ENCODE assay signal across 8 cellular contexts in genomic region chr22:19962909-19963806, GRCh38. TPM values are rescaled to one million over a fixed set of nuclear protein-coding genes. Genes with fewer than 3 reads are reported as not detected.
A peak's percentile ranks its signal among the peaks of the same experiment; 100 is the strongest.
DNase-seq lines count a peak whose midpoint lies in the region; ATAC-seq and TF ChIP-seq lines count a peak whose summit lies in the region.

No MANE protein-coding gene starts in this region.

- intact Hi-C loops in Right ventricle myocardium superior (cut with DNase I) (no loop called here), left ventricle myocardium inferior (cut with micrococcal nuclease) (no loop called here)

- peaks cover 43% of the 10 kb centered on the region for H3K4me1 ChIP-seq in left ventricle myocardium inferior

- no peak overlapping the region for H3K27ac ChIP-seq in left ventricle myocardium inferior (replicated peaks)
- H3K27ac ChIP-seq in VCaP, result peak overlapping the region; percentile 99

- no peaks in the 10 kb centered on the region for H3K27me3 ChIP-seq in left ventricle myocardium inferior (ENCODE audit: low read depth)

- DNase-seq in Right ventricle myocardium superior, result peak; percentile 37
- DNase-seq in left ventricle myocardium inferior, result no peak
- peak; percentile 87 for DNase-seq in left kidney (ENCODE audit: low read depth, low spot score)
- DNase-seq in ureter (ENCODE audit: low spot score), result peak; percentile 91
- no peak for DNase-seq in GDM1 (lab: John Stamatoyannopoulos, UW)

- ATAC-seq in Right ventricle myocardium superior (ENCODE audit: poor library complexity) (no peak), GM19467 (IDR thresholded peaks at IDR 0.05; ENCODE audit: unreplicated experiment) (no peak), HG02852 (IDR thresholded peaks at IDR 0.05; ENCODE audit: unreplicated experiment) (no peak)

- H3K9me3 ChIP-seq in left ventricle myocardium inferior (replicated peaks), result no peaks in the 10 kb centered on the region

- H3K4me3 ChIP-seq in left ventricle myocardium inferior, result no peak overlapping the region

- no peak for TF ChIP-seq CTCF in left ventricle myocardium inferior (IDR thresholded peaks at IDR 0.05; ENCODE audit: borderline replicate concordance)
- TF ChIP-seq CTCF in VCaP (conservative IDR thresholded peaks at IDR 0.05), result no peak

- H3K36me3 ChIP-seq in left ventricle myocardium inferior, result peaks cover 41% of the 10 kb centered on the region

RNA-seq across cellular contexts. Expression of gene TXNRD2, which starts 21.5 kb away (rescaled TPM):
- total RNA-seq in Right ventricle myocardium superior, result 40.4 TPM
- total RNA-seq in left ventricle myocardium inferior, result 35.2 TPM
- total RNA-seq in ureter, result 41.6 TPM

RNA-seq across cellular contexts. Expression of gene COMT, which starts 21.6 kb away (rescaled TPM):
- total RNA-seq in Right ventricle myocardium superior (75.3 TPM), left ventricle myocardium inferior (81.5 TPM), ureter (202 TPM)

RNA-seq across cellular contexts. Expression of gene ARVCF, which starts 53.5 kb away (rescaled TPM):
- total RNA-seq in Right ventricle myocardium superior (31.4 TPM), left ventricle myocardium inferior (25.4 TPM), ureter (11.5 TPM)

RNA-seq across cellular contexts. Expression of gene TANGO2, which starts 57.8 kb away (rescaled TPM):
- total RNA-seq in Right ventricle myocardium superior (62.3 TPM), left ventricle myocardium inferior (71.7 TPM), ureter (28.8 TPM)

Comparison
In these comparisons a context has a peak if more than half of its experiments do, and no peak if none do; other contexts are left out.
1. DNase-seq: peak in Right ventricle myocardium superior (single experiment), left kidney (single experiment) and ureter (single experiment); none in left ventricle myocardium inferior (single experiment) and GDM1 (single experiment).